ENCODE assay signal across 22 cellular contexts in the genomic region with DNA sequence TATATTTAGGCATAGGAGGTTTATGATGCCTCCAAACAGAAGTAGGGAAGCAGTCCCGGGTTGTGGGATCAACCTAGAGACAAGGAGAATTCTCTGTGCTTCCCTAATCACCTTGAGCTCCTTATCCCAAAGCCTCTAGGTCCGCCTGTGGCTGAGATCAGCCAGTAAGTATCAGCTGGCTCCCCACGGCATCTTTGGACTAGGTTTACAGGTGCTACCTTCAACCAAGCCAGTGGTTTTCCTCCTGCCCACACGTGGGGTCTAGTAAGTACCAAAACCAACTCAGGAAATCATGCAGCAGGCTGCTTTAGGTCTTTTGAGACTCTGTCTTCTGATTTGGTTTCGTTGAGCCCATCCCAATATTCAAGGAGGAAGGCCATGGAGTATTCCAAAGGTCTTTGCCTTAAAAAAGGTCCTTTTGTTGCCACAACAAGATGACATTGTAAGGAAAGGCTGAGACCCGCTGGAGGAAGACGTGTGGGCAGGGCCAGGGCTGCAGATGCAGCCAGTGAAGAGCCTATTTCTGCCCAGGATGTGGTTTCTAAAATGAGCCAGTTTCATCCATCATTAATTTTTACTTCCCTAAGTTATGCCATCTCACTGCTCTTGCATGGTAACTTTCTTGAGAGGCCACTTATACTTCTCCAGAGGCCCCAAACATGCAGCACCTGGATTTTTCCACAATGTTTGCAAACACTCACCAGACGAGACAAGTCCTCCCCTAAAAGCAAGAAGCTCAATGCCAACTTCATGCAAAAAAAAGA.
DNase-seq lines count a peak whose midpoint lies in the region; TF ChIP-seq lines count a peak whose summit lies in the region.
"Had no signal": no experiment of that assay in that cellular context is flagged by ENCODE, and none has a peak within 500 bp of the region (broad histone marks: within the 10 kb centered on the region; RNA-seq: fewer than 3 reads in every experiment).

No MANE protein-coding gene starts in this region.

- no peaks in the 10 kb centered on the region for H3K36me3 ChIP-seq in osteoblast (ENCODE audit: insufficient read depth, low read length)
- H3K36me3 ChIP-seq: right lobe of liver, tibial artery had no signal

- H3K9me3 ChIP-seq in osteoblast (ENCODE audit: low read depth, low read length): no peaks in the 10 kb centered on the region
- H3K9me3 ChIP-seq: right lobe of liver, tibial artery had no signal

- peak; percentile 55 for DNase-seq in NCI-H82 (lab: John Stamatoyannopoulos, UW)
- no peak for DNase-seq in NCI-H82 treated with DMSO at 0.1 percent for 48 hours (lab: John Stamatoyannopoulos, UW; ENCODE audit: unreplicated experiment)
- peak; percentile 17 for DNase-seq in HT1080 (ENCODE audit: low read depth)
- peak; percentile 47 for DNase-seq in NCI-H774 (lab: John Stamatoyannopoulos, UW)
- DNase-seq in osteoblast (ENCODE audit: insufficient read length, low spot score, missing footprints): no peak
- no peak for DNase-seq in RPMI8226
- no peak for DNase-seq in T1000 (lab: John Stamatoyannopoulos, UW)
- no peak for DNase-seq in C1 segment of cervical spinal cord (lab: John Stamatoyannopoulos, UW)
- DNase-seq: activated CD4-positive, alpha-beta memory T cell treated with anti-CD3 and anti-CD28 coated beads for 36 hours; activated T-cell treated with anti-CD3 and anti-CD28 coated beads, Interleukin-2, amount 50 U/mL, for 48 hours; DMS53; effector memory CD8-positive, alpha-beta T cell; HCEC 1CT; head of caudate nucleus; immature natural killer cell; NCI-H2029; NCI-H446 treated with DMSO at 0.1 percent for 48 hours; right lobe of liver; stimulated activated naive CD4-positive, alpha-beta T cell treated with Interleukin-2 at 50 U/mL for 16 hours; tibial artery had no signal

- no peak overlapping the region for H3K4me3 ChIP-seq in osteoblast (ENCODE audit: insufficient read depth, low read length)
- H3K4me3 ChIP-seq: lung, right lobe of liver, tibial artery had no signal

- no peak for TF ChIP-seq CTCF in osteoblast (IDR thresholded peaks at IDR 0.05; ENCODE audit: extremely low read depth, low read depth, low read length)

- H2AFZ ChIP-seq in osteoblast (ENCODE audit: low read length): peak overlapping the region; percentile 60

- H4K20me1 ChIP-seq in osteoblast (ENCODE audit: insufficient read depth, low read length): no peaks in the 10 kb centered on the region

- H3K27me3 ChIP-seq in osteoblast (ENCODE audit: insufficient read depth, low read length): no peaks in the 10 kb centered on the region
- H3K27me3 ChIP-seq: right lobe of liver, tibial artery had no signal

- no peak overlapping the region for H3K27ac ChIP-seq in osteoblast (ENCODE audit: low read depth, low read length)
- H3K27ac ChIP-seq: C4-2B, right lobe of liver, tibial artery had no signal

- no peak overlapping the region for H3K4me2 ChIP-seq in osteoblast (ENCODE audit: insufficient read depth, low read length)

- H3K79me2 ChIP-seq in osteoblast (ENCODE audit: insufficient read depth, low read length): no peaks in the 10 kb centered on the region

- no peaks in the 10 kb centered on the region for H3K4me1 ChIP-seq in osteoblast (ENCODE audit: insufficient read depth, low read length)
- H3K4me1 ChIP-seq: tibial artery had no signal

Comparison
In these comparisons a context has a peak if more than half of its experiments do, and no peak if none do; other contexts are left out.
1. DNase-seq: peak in NCI-H82 (single experiment), HT1080 (single experiment) and NCI-H774 (single experiment); none in NCI-H82 treated with DMSO at 0.1 percent for 48 hours (single experiment), osteoblast (single experiment), RPMI8226 (single experiment), T1000 (single experiment) and C1 segment of cervical spinal cord (0 of 14).